1 cellular context compared by ENCODE assay signal in genomic region chr10:22599636-22600228, GRCh38.
TF ChIP-seq lines count a peak whose summit lies in the region.

No MANE protein-coding gene starts in this region.

TF ChIP-seq in SK-N-SH treated with all-trans-retinoic acid at 6 μM for 48 hours, 23 proteins besides CTCF, POLR2A, EP300 and RAD21 (continued from another document):
- no peak for TF ChIP-seq SNAI2 (CRISPR knock-in tag; IDR thresholded peaks at IDR 0.05)
- TF ChIP-seq ZFP3 (CRISPR knock-in tag; IDR thresholded peaks at IDR 0.05), result no peak
- TF ChIP-seq, protein P1, sequence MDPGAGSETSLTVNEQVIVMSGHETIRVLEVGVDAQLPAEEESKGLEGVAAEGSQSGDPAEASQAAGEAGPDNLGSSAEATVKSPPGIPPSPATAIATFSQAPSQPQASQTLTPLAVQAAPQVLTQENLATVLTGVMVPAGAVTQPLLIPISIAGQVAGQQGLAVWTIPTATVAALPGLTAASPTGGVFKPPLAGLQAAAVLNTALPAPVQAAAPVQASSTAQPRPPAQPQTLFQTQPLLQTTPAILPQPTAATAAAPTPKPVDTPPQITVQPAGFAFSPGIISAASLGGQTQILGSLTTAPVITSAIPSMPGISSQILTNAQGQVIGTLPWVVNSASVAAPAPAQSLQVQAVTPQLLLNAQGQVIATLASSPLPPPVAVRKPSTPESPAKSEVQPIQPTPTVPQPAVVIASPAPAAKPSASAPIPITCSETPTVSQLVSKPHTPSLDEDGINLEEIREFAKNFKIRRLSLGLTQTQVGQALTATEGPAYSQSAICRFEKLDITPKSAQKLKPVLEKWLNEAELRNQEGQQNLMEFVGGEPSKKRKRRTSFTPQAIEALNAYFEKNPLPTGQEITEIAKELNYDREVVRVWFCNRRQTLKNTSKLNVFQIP (CRISPR knock-in tag; IDR thresholded peaks at IDR 0.05; ENCODE audit: borderline replicate concordance, low read depth), result no peak
- no peak for TF ChIP-seq BACH2 (CRISPR knock-in tag; IDR thresholded peaks at IDR 0.05; ENCODE audit: borderline replicate concordance)
- no peak for TF ChIP-seq ZFP30 (CRISPR knock-in tag; IDR thresholded peaks at IDR 0.05)
- TF ChIP-seq, protein P2, sequence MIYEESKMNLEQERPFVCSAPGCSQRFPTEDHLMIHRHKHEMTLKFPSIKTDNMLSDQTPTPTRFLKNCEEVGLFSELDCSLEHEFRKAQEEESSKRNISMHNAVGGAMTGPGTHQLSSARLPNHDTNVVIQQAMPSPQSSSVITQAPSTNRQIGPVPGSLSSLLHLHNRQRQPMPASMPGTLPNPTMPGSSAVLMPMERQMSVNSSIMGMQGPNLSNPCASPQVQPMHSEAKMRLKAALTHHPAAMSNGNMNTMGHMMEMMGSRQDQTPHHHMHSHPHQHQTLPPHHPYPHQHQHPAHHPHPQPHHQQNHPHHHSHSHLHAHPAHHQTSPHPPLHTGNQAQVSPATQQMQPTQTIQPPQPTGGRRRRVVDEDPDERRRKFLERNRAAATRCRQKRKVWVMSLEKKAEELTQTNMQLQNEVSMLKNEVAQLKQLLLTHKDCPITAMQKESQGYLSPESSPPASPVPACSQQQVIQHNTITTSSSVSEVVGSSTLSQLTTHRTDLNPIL (CRISPR knock-in tag; IDR thresholded peaks at IDR 0.05; ENCODE audit: low read depth), result no peak
- no peak for TF ChIP-seq ZC3H10 (CRISPR knock-in tag; IDR thresholded peaks at IDR 0.05)
- TF ChIP-seq OSR1 (CRISPR knock-in tag; IDR thresholded peaks at IDR 0.05), result no peak
- TF ChIP-seq PATZ1 (CRISPR knock-in tag; IDR thresholded peaks at IDR 0.05; ENCODE audit: borderline replicate concordance), result no peak
- no peak for TF ChIP-seq PPARA (CRISPR knock-in tag; IDR thresholded peaks at IDR 0.05; ENCODE audit: borderline replicate concordance)
